In the genomic region with DNA sequence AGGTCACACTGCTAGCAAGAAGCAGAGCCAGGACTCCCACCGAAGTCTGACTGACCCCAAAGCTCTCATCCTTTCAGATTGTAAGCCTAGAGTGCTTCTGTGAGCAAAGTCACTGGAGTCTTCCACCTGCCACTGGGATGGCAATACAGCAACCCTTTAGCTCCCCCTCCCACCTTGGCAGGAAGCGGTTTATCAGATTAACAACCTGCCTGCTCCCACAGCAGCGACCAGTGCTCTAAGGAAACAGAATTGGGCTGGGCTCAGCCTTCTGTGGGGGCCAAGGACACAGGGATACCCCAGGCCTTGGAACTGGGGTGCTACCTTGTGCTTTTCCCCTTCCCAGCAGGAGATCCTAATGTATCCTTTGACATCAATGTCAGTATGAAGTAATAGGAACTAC, we compare ENCODE assay signal across 12 cellular contexts.
DNase-seq lines count a peak whose midpoint lies in the region; ATAC-seq and TF ChIP-seq lines count a peak whose summit lies in the region.
"Had no signal": no experiment of that assay in that cellular context is flagged by ENCODE, and none has a peak within 500 bp of the region (broad histone marks: within the 10 kb centered on the region; RNA-seq: fewer than 3 reads in every experiment).

No MANE protein-coding gene starts in this region.

- peak; percentile 64 to 69 for ATAC-seq in CD4-positive, CD25-positive, alpha-beta regulatory T cell (ENCODE audit: low read depth in 2 of 2)
- peak; percentile 93 for ATAC-seq in effector memory CD8-positive, alpha-beta T cell (replicated peaks)
- ATAC-seq in HG02678 (IDR thresholded peaks at IDR 0.05; ENCODE audit: unreplicated experiment) (no peak), GM18868 (IDR thresholded peaks at IDR 0.05; ENCODE audit: unreplicated experiment) (no peak)
- ATAC-seq: heart left ventricle, left ventricle myocardium superior had no signal

- peaks cover 0 to 8% (median 0%) of the 10 kb centered on the region in 7 donors for H3K9me3 Mint-ChIP-seq in CD4-positive, CD25-positive, alpha-beta regulatory T cell
- no peaks in the 10 kb centered on the region for H3K9me3 Mint-ChIP-seq in effector memory CD8-positive, alpha-beta T cell

- H3K4me1 Mint-ChIP-seq in CD4-positive, CD25-positive, alpha-beta regulatory T cell = peaks cover 4 to 38% (median 22%) of the 10 kb centered on the region in 4 donors
- H3K4me1 Mint-ChIP-seq in effector memory CD8-positive, alpha-beta T cell (ENCODE audit: low read depth in 2 of 2) = peaks cover 23 to 30% of the 10 kb centered on the region in 2 donors

- H3K4me3 Mint-ChIP-seq in CD4-positive, CD25-positive, alpha-beta regulatory T cell = peak overlapping the region in 3 of 4 donors; percentile 36 to 69 (median 45)
- peak overlapping the region; percentile 20 to 45 for H3K4me3 Mint-ChIP-seq in effector memory CD8-positive, alpha-beta T cell

- H3K4me3 ChIP-seq in CD4-positive, CD25-positive, alpha-beta regulatory T cell (ENCODE audit: low read depth, low read length) = peak overlapping the region; percentile 48
- H3K4me3 ChIP-seq: HAP-1, heart left ventricle, SJCRH30 had no signal

- H3K27me3 Mint-ChIP-seq in CD4-positive, CD25-positive, alpha-beta regulatory T cell = no peaks in the 10 kb centered on the region
- H3K27me3 Mint-ChIP-seq in effector memory CD8-positive, alpha-beta T cell = no peaks in the 10 kb centered on the region

- no peak for TF ChIP-seq POLR2A in erythroblast (IDR thresholded peaks at IDR 0.05; ENCODE audit: low read length)

- H3K4me1 ChIP-seq in CD4-positive, CD25-positive, alpha-beta regulatory T cell (ENCODE audit: control insufficient read depth, insufficient read depth, low read length, poor library complexity, severe bottlenecking) = peaks cover 20% of the 10 kb centered on the region
- H3K4me1 ChIP-seq: HAP-1, SJCRH30 had no signal

- DNase-seq in CD4-positive, CD25-positive, alpha-beta regulatory T cell = peak; percentile 5 to 72 (median 22)
- peak; percentile 18 for DNase-seq in SK-N-DZ (ENCODE audit: low spot score)
- peak; percentile 1 for DNase-seq in activated T-cell treated with anti-CD3 and anti-CD28 coated beads for 48 hours (ENCODE audit: low read depth)
- DNase-seq in effector memory CD8-positive, alpha-beta T cell = peak; percentile 14 to 20 (median 18)
- DNase-seq in nucleus accumbens (lab: John Stamatoyannopoulos, UW) = no peak
- DNase-seq in erythroblast (lab: John Stamatoyannopoulos, UW) = no peak
- DNase-seq: heart left ventricle, left ventricle myocardium superior, SJCRH30 had no signal

- no peaks in the 10 kb centered on the region for H3K27me3 ChIP-seq in CD4-positive, CD25-positive, alpha-beta regulatory T cell (ENCODE audit: control insufficient read depth, insufficient read depth, low read length)
- H3K27me3 ChIP-seq: heart left ventricle, SJCRH30 had no signal

- H3K9me3 ChIP-seq in CD4-positive, CD25-positive, alpha-beta regulatory T cell (ENCODE audit: control insufficient read depth in 2 of 2, low read length in 2 of 2) = no peaks in the 10 kb centered on the region
- H3K9me3 ChIP-seq: HAP-1, heart left ventricle, SJCRH30 had no signal

- H3K27ac ChIP-seq in CD4-positive, CD25-positive, alpha-beta regulatory T cell (ENCODE audit: insufficient read depth, low read length, poor library complexity, severe bottlenecking) = no peak overlapping the region
- H3K27ac ChIP-seq: heart left ventricle, SJCRH30 had no signal

- peak overlapping the region in 2 of 3 donors; percentile 27 to 59 for H3K27ac Mint-ChIP-seq in CD4-positive, CD25-positive, alpha-beta regulatory T cell
- H3K27ac Mint-ChIP-seq in effector memory CD8-positive, alpha-beta T cell = peak overlapping the region in 1 of 2 donors; percentile 3

- peaks cover 3% of the 10 kb centered on the region for H3K36me3 Mint-ChIP-seq in CD4-positive, CD25-positive, alpha-beta regulatory T cell
- no peaks in the 10 kb centered on the region for H3K36me3 Mint-ChIP-seq in effector memory CD8-positive, alpha-beta T cell (ENCODE audit: insufficient read depth)

- H3K36me3 ChIP-seq in CD4-positive, CD25-positive, alpha-beta regulatory T cell (ENCODE audit: control insufficient read depth, insufficient read depth, low read length) = no peaks in the 10 kb centered on the region
- H3K36me3 ChIP-seq: HAP-1, heart left ventricle, SJCRH30 had no signal

Comparison
In these comparisons a context has a peak if more than half of its experiments do, and no peak if none do; other contexts are left out.
1. ATAC-seq: peak in CD4-positive, CD25-positive, alpha-beta regulatory T cell (2 of 2) and effector memory CD8-positive, alpha-beta T cell (single experiment); none in HG02678 (single experiment) and GM18868 (single experiment).
2. DNase-seq: peak in CD4-positive, CD25-positive, alpha-beta regulatory T cell (3 of 3), SK-N-DZ (single experiment), activated T-cell treated with anti-CD3 and anti-CD28 coated beads for 48 hours (single experiment) and effector memory CD8-positive, alpha-beta T cell (3 of 3); none in nucleus accumbens (0 of 56) and erythroblast (0 of 2).